Comparison of ENCODE assay signal across 8 cellular contexts in genomic region chr9:93466416-93467061, GRCh38. TPM values are rescaled to one million over a fixed set of nuclear protein-coding genes. Genes with fewer than 3 reads are reported as not detected.
DNase-seq lines count a peak whose midpoint lies in the region; ATAC-seq and TF ChIP-seq lines count a peak whose summit lies in the region.
"Had no signal": no experiment of that assay in that cellular context is flagged by ENCODE, and none has a peak within 500 bp of the region (broad histone marks: within the 10 kb centered on the region; RNA-seq: fewer than 3 reads in every experiment).

No MANE protein-coding gene starts in this region.

- H3K4me1 Mint-ChIP-seq in GM23338 (peaks cover 70% of the 10 kb centered on the region), chondrocyte (ENCODE audit: low read depth) (peaks cover 78% of the 10 kb centered on the region)

- no peaks in the 10 kb centered on the region for H3K9me3 ChIP-seq in neutrophil
- H3K9me3 ChIP-seq: spleen had no signal

- H3K27ac ChIP-seq in GM23338 (ENCODE audit: low read depth) = peak overlapping the region; percentile 57
- peak overlapping the region; percentile 63 for H3K27ac ChIP-seq in neutrophil

- ATAC-seq in GM23338 = peak; percentile 42

- H3K27me3 Mint-ChIP-seq in GM23338 (ENCODE audit: insufficient read depth, low read depth, poor library complexity) (peaks cover 2% of the 10 kb centered on the region), chondrocyte (ENCODE audit: low read depth) (no peaks in the 10 kb centered on the region)

- H3K9me3 Mint-ChIP-seq in GM23338 = no peaks in the 10 kb centered on the region
- H3K9me3 Mint-ChIP-seq in chondrocyte (ENCODE audit: low read depth) = no peaks in the 10 kb centered on the region

- no peaks in the 10 kb centered on the region for H3K9me2 ChIP-seq in GM23338 (ENCODE audit: insufficient read depth)

- H3K4me3 ChIP-seq in GM23338 (peak overlapping the region; percentile 26; the same call in 1 of the 2 replicates), neutrophil (ENCODE audit: low read depth in 1 of 2, low read length in 1 of 2) (no peak overlapping the region)
- H3K4me3 ChIP-seq: spleen had no signal

- no peak overlapping the region for H2AFZ ChIP-seq in GM23338

- H3K36me3 ChIP-seq in GM23338 (ENCODE audit: insufficient read depth) (no peaks in the 10 kb centered on the region), neutrophil (no peaks in the 10 kb centered on the region)

- no peak for TF ChIP-seq CTCF in GM23338 (conservative IDR thresholded peaks at IDR 0.05; ENCODE audit: low read depth in 2 of 2)
- TF ChIP-seq CTCF in chondrocyte (IDR thresholded peaks at IDR 0.05) = no peak
- TF ChIP-seq CTCF in neutrophil (IDR thresholded peaks at IDR 0.05) = no peak

- no peak overlapping the region; the same call in 2 of the 3 replicates for H3K4me3 Mint-ChIP-seq in GM23338
- no peak overlapping the region for H3K4me3 Mint-ChIP-seq in chondrocyte (ENCODE audit: unreplicated experiment)

- peaks cover 38% of the 10 kb centered on the region for H4K20me1 ChIP-seq in GM23338 (replicated peaks; ENCODE audit: insufficient read depth)

- peaks cover 99% of the 10 kb centered on the region for H3K79me2 ChIP-seq in GM23338 (replicated peaks; ENCODE audit: insufficient read depth)

- H3K36me3 Mint-ChIP-seq in GM23338 (ENCODE audit: low read depth) = peaks cover 6% of the 10 kb centered on the region; the same call in 2 of the 3 replicates
- no peaks in the 10 kb centered on the region for H3K36me3 Mint-ChIP-seq in chondrocyte (ENCODE audit: low read depth)

- H3K4me2 ChIP-seq in GM23338 = peak overlapping the region; percentile 41

- H3K4me1 ChIP-seq in GM23338 (ENCODE audit: insufficient read depth) (peaks cover 65% of the 10 kb centered on the region), neutrophil (ENCODE audit: control insufficient read depth in 1 of 2, insufficient read depth in 1 of 2, low read depth in 1 of 2, low read length in 1 of 2) (peaks cover 38 to 49% of the 10 kb centered on the region in 2 experiments)

- no peaks in the 10 kb centered on the region for H3F3A ChIP-seq in GM23338 (replicated peaks; ENCODE audit: low read depth)

- H3K27ac Mint-ChIP-seq in GM23338 (peak overlapping the region; percentile 95), chondrocyte (ENCODE audit: unreplicated experiment) (peak overlapping the region; percentile 34)

- DNase-seq in GM23338 (ENCODE audit: low spot score) = peak; percentile 39
- DNase-seq in OCI-M1 (lab: John Stamatoyannopoulos, UW) = peak; percentile 48
- DNase-seq in chondrocyte (ENCODE audit: low spot score) = no peak
- DNase-seq in NCI-H1417 (lab: John Stamatoyannopoulos, UW) = no peak
- DNase-seq in GF-D8 (lab: John Stamatoyannopoulos, UW) = no peak
- no peak for DNase-seq in NCI-H446 (lab: John Stamatoyannopoulos, UW)
- DNase-seq: spleen had no signal

- H3K27me3 ChIP-seq in GM23338 (ENCODE audit: insufficient read depth) (no peaks in the 10 kb centered on the region), neutrophil (no peaks in the 10 kb centered on the region)
- H3K27me3 ChIP-seq: spleen had no signal

TF ChIP-seq in GM23338, 12 proteins besides CTCF, POLR2A, EP300 and RAD21:
- TF ChIP-seq ZNF462 (CRISPR knock-in tag; IDR thresholded peaks at IDR 0.05) = 0 out of 2 replicates have a peak, but pooled peaks have one; percentile 30
- no peak for TF ChIP-seq CREB1 (CRISPR knock-in tag; IDR thresholded peaks at IDR 0.05; ENCODE audit: low read depth)
- no peak for TF ChIP-seq STAT1 (IDR thresholded peaks at IDR 0.05; ENCODE audit: unreplicated experiment)
- TF ChIP-seq EZH2phosphoT487 (IDR thresholded peaks at IDR 0.05; ENCODE audit: unreplicated experiment) = no peak

RNA-seq across cellular contexts. Expression of gene FAM120AOS, which starts 13.2 kb away (rescaled TPM):
- 38.1 and 40.4 TPM in 2 replicates for total RNA-seq in GM23338 (2014; rRNA removed; shearing (Covaris generic))
- polyA plus RNA-seq in GM23338 (2016; fragmentation: Nextera tagmentation; extraction: Ambion mirVana) = 27.5 and 31.5 TPM in 2 replicates
- total RNA-seq in chondrocyte = 36.9 to 41.4 TPM (median 40.3 TPM) in 3 replicates

RNA-seq across cellular contexts. Expression of gene FAM120A, which starts 15.1 kb away (rescaled TPM):
- total RNA-seq in GM23338 (2014; rRNA removed; shearing (Covaris generic)) = 47.9 and 52.5 TPM in 2 replicates
- polyA plus RNA-seq in GM23338 (2016; fragmentation: Nextera tagmentation; extraction: Ambion mirVana) = 28.2 and 29.9 TPM in 2 replicates
- total RNA-seq in chondrocyte = 89.9 to 123 TPM (median 93.0 TPM) in 3 replicates

Comparison
In these comparisons a context has a peak if more than half of its experiments do, and no peak if none do; other contexts are left out.
1. DNase-seq: peak in GM23338 (single experiment) and OCI-M1 (single experiment); none in chondrocyte (single experiment), NCI-H1417 (0 of 3), GF-D8 (single experiment) and NCI-H446 (0 of 2).